8 cellular contexts compared by ENCODE assay signal in genomic region chr12:6199531-6200265, GRCh38. TPM values are rescaled to one million over a fixed set of nuclear protein-coding genes. Genes with fewer than 3 reads are reported as not detected.
DNase-seq lines count a peak whose midpoint lies in the region; ATAC-seq and TF ChIP-seq lines count a peak whose summit lies in the region.

No MANE protein-coding gene starts in this region.

- H3K4me3 ChIP-seq in OCI-LY1 (ENCODE audit: low read depth, low read length, poor library complexity, severe bottlenecking): peak overlapping the region; percentile 74
- H3K4me3 ChIP-seq in endodermal cell (ENCODE audit: low read length): peak overlapping the region; percentile 77
- no peak overlapping the region for H3K4me3 ChIP-seq in naive thymus-derived CD4-positive, alpha-beta T cell (ENCODE audit: low read length)

- H3K9me3 ChIP-seq in OCI-LY1 (ENCODE audit: low read length) (no peaks in the 10 kb centered on the region), endodermal cell (ENCODE audit: control insufficient read depth, low read length) (no peaks in the 10 kb centered on the region)
- H3K9me3 ChIP-seq in naive thymus-derived CD4-positive, alpha-beta T cell (ENCODE audit: control insufficient read depth in 2 of 3, low read length in 3 of 3): no peaks in the 10 kb centered on the region

- DNase-seq in DMS 273 (lab: John Stamatoyannopoulos, UW; ENCODE audit: unreplicated experiment): peak; percentile 77
- peak; percentile 94 for DNase-seq in endodermal cell
- peak in 1 of 9 donors; percentile 20 for DNase-seq in naive thymus-derived CD4-positive, alpha-beta T cell
- no peak for DNase-seq in mucosa of gallbladder (ENCODE audit: low spot score)
- DNase-seq in stimulated activated CD4-positive, alpha-beta T cell treated with anti-CD3 and anti-CD28 coated beads, Interleukin-4, amount 100 ng/mL, for 24 hours: no peak

- no peaks in the 10 kb centered on the region for H3F3A ChIP-seq in OCI-LY1 (ENCODE audit: insufficient read depth, low read length)

- H3K9me3 Mint-ChIP-seq in endodermal cell: no peaks in the 10 kb centered on the region
- no peaks in the 10 kb centered on the region for H3K9me3 Mint-ChIP-seq in naive thymus-derived CD4-positive, alpha-beta T cell

- H3K27me3 Mint-ChIP-seq in endodermal cell (ENCODE audit: insufficient read depth): peaks cover 18% of the 10 kb centered on the region
- peaks cover 17 to 49% (median 29%) of the 10 kb centered on the region in 5 donors for H3K27me3 Mint-ChIP-seq in naive thymus-derived CD4-positive, alpha-beta T cell

- H3K27me3 ChIP-seq in OCI-LY1 (ENCODE audit: insufficient read depth, low read length) (no peaks in the 10 kb centered on the region), endodermal cell (ENCODE audit: control insufficient read depth, insufficient read depth, low read length, poor library complexity, severe bottlenecking) (peaks cover 43% of the 10 kb centered on the region)
- peaks cover 0 to 3% of the 10 kb centered on the region in 2 donors for H3K27me3 ChIP-seq in naive thymus-derived CD4-positive, alpha-beta T cell (ENCODE audit: control insufficient read depth in 2 of 2, insufficient read depth in 2 of 2, low read length in 2 of 2)

- peaks cover 44% of the 10 kb centered on the region for H3K4me1 Mint-ChIP-seq in endodermal cell
- peaks cover 7 to 31% (median 21%) of the 10 kb centered on the region in 7 donors for H3K4me1 Mint-ChIP-seq in naive thymus-derived CD4-positive, alpha-beta T cell

- H3K27ac Mint-ChIP-seq in endodermal cell: peak overlapping the region; percentile 38
- H3K27ac Mint-ChIP-seq in naive thymus-derived CD4-positive, alpha-beta T cell: no peak overlapping the region

- peak overlapping the region; percentile 76 for H3K4me2 ChIP-seq in OCI-LY1 (ENCODE audit: low read length)

- H3K9ac ChIP-seq in OCI-LY1 (ENCODE audit: low read length) (peak overlapping the region; percentile 44), endodermal cell (ENCODE audit: extremely low read depth, low read length, poor library complexity, severe bottlenecking) (no peak overlapping the region)

- peak overlapping the region; percentile 67 for H3K4me3 Mint-ChIP-seq in endodermal cell
- peak overlapping the region; percentile 53 to 80 (median 68) for H3K4me3 Mint-ChIP-seq in naive thymus-derived CD4-positive, alpha-beta T cell

- H3K27ac ChIP-seq in OCI-LY1 (ENCODE audit: low read depth, low read length, poor library complexity, severe bottlenecking) (peak overlapping the region; percentile 66), endodermal cell (ENCODE audit: low read depth, low read length) (no peak overlapping the region)
- H3K27ac ChIP-seq in naive thymus-derived CD4-positive, alpha-beta T cell (ENCODE audit: low read depth, low read length): no peak overlapping the region

- H3K9me2 ChIP-seq in OCI-LY1 (ENCODE audit: low read depth, low read length): no peaks in the 10 kb centered on the region

- peaks cover 66% of the 10 kb centered on the region for H3K4me1 ChIP-seq in OCI-LY1 (ENCODE audit: insufficient read depth, low read length, severe bottlenecking)
- H3K4me1 ChIP-seq in endodermal cell (ENCODE audit: control insufficient read depth, insufficient read depth, low read length): no peaks in the 10 kb centered on the region
- H3K4me1 ChIP-seq in naive thymus-derived CD4-positive, alpha-beta T cell (ENCODE audit: control insufficient read depth in 2 of 2, insufficient read depth in 2 of 2, low read length in 2 of 2): peaks cover 0 to 9% of the 10 kb centered on the region in 2 donors

- H3K36me3 ChIP-seq in OCI-LY1 (ENCODE audit: insufficient read depth, low read length): no peaks in the 10 kb centered on the region
- H3K36me3 ChIP-seq in endodermal cell (ENCODE audit: control insufficient read depth, insufficient read depth, low read length): no peaks in the 10 kb centered on the region
- no peaks in the 10 kb centered on the region for H3K36me3 ChIP-seq in naive thymus-derived CD4-positive, alpha-beta T cell (ENCODE audit: control insufficient read depth in 2 of 3, insufficient read depth in 3 of 3, low read length in 3 of 3)

- POLR2A ChIA-PET in naive thymus-derived CD4-positive, alpha-beta T cell (lab: Charles Lee): no interaction called here

- TF ChIP-seq CTCF in OCI-LY1 (IDR thresholded peaks at IDR 0.05; ENCODE audit: low read length): no peak
- TF ChIP-seq CTCF in endodermal cell (conservative IDR thresholded peaks at IDR 0.05): no peak

- H3K36me3 Mint-ChIP-seq in endodermal cell (ENCODE audit: low read depth): no peaks in the 10 kb centered on the region
- H3K36me3 Mint-ChIP-seq in naive thymus-derived CD4-positive, alpha-beta T cell: peaks cover 0 to 2% (median 0%) of the 10 kb centered on the region in 5 donors

- CTCF ChIA-PET in naive thymus-derived CD4-positive, alpha-beta T cell (lab: Charles Lee): interaction anchor here (0.6 to 1.0 kb wide), 2 partner anchors 136 to 141 kb away, joined by 3 to 4 read pairs; no protein-coding TSS in a partner anchor

- H3K79me2 ChIP-seq in OCI-LY1 (ENCODE audit: insufficient read depth, low read length): 0 out of 2 replicates have a peak, but pooled peaks cover 10% of the 10 kb centered on the region

- WGBS in endodermal cell (ENCODE audit: insufficient coverage in 1 of 2, insufficient read length in 1 of 2), 2 experiments: 4 to 6% methylated on average over 12 to 35 of the region's 44 CpGs

- intact Hi-C loops in naive thymus-derived CD4-positive, alpha-beta T cell (cut with micrococcal nuclease): loop anchor here in 1 of 2 donors (5.0 kb wide), 2 partner anchors 33 to 137 kb away; no protein-coding TSS in a partner anchor

- ATAC-seq in naive thymus-derived CD4-positive, alpha-beta T cell: no peak
- ATAC-seq in GM19324 (IDR thresholded peaks at IDR 0.05; ENCODE audit: low FRiP score, unreplicated experiment) (no peak), GM21526 (IDR thresholded peaks at IDR 0.05; ENCODE audit: low FRiP score, unreplicated experiment) (no peak)

- no peaks in the 10 kb centered on the region for H4K20me1 ChIP-seq in OCI-LY1 (ENCODE audit: insufficient read depth, low read length)

- no peak overlapping the region for H2AFZ ChIP-seq in OCI-LY1 (ENCODE audit: low read length)

RNA-seq across cellular contexts. Expression of gene CD9, which starts 0.5 kb away (rescaled TPM):
- total RNA-seq in endodermal cell (10 to 100 TPM; 33.5 to 99.1 TPM), mucosa of gallbladder (139 TPM)
- polyA plus RNA-seq in endodermal cell (2013, experiment 1 of 2): 26.5 TPM
- 22.0 TPM for polyA plus RNA-seq in endodermal cell (2013, experiment 2 of 2)
- 10 to 100 TPM in 1 of 5 experiments, 1 to 10 TPM in 4; 3.8 to 19.3 (median 7.5) TPM for total RNA-seq in naive thymus-derived CD4-positive, alpha-beta T cell
- polyA plus RNA-seq in naive thymus-derived CD4-positive, alpha-beta T cell: 10 to 100 TPM; 12.0 to 15.5 TPM

Comparison
In these comparisons a context has a peak if more than half of its experiments do, and no peak if none do; other contexts are left out.
1. DNase-seq: peak in DMS 273 (single experiment) and endodermal cell (single experiment); none in mucosa of gallbladder (single experiment) and stimulated activated CD4-positive, alpha-beta T cell treated with anti-CD3 and anti-CD28 coated beads, Interleukin-4, amount 100 ng/mL, for 24 hours (single experiment).